Comparison of ENCODE assay signal across 9 cellular contexts in genomic region chr1:192703283-192704206, GRCh38.
DNase-seq lines count a peak whose midpoint lies in the region; ATAC-seq lines count a peak whose summit lies in the region.
"Had no signal": no experiment of that assay in that cellular context is flagged by ENCODE, and none has a peak within 500 bp of the region (broad histone marks: within the 10 kb centered on the region; RNA-seq: fewer than 3 reads in every experiment).

No MANE protein-coding gene starts in this region.

- peaks cover 22% of the 10 kb centered on the region for H3K4me1 Mint-ChIP-seq in activated naive CD8-positive, alpha-beta T cell treated with anti-CD3 and anti-CD28 coated beads, Interleukin-2, amount 50 U/mL, for 24 hours

- peaks cover 4% of the 10 kb centered on the region for H3K27me3 Mint-ChIP-seq in activated naive CD8-positive, alpha-beta T cell treated with anti-CD3 and anti-CD28 coated beads, Interleukin-2, amount 50 U/mL, for 24 hours

- H3K27ac Mint-ChIP-seq in activated naive CD8-positive, alpha-beta T cell treated with anti-CD3 and anti-CD28 coated beads, Interleukin-2, amount 50 U/mL, for 24 hours, result peak overlapping the region; percentile 29

- H3K9me3 Mint-ChIP-seq in activated naive CD8-positive, alpha-beta T cell treated with anti-CD3 and anti-CD28 coated beads, Interleukin-2, amount 50 U/mL, for 24 hours, result no peaks in the 10 kb centered on the region

- peak; percentile 83 for ATAC-seq in GM18870 (IDR thresholded peaks at IDR 0.05; ENCODE audit: unreplicated experiment)
- ATAC-seq in GM21515 (IDR thresholded peaks at IDR 0.05; ENCODE audit: unreplicated experiment), result peak; percentile 88
- ATAC-seq in HG03103 (IDR thresholded peaks at IDR 0.05; ENCODE audit: low read depth, unreplicated experiment), result peak; percentile 72
- peak; percentile 69 for ATAC-seq in activated naive CD8-positive, alpha-beta T cell treated with anti-CD3 and anti-CD28 coated beads, Interleukin-2, amount 50 U/mL, for 24 hours

- no peak for DNase-seq in activated naive CD8-positive, alpha-beta T cell treated with anti-CD3 and anti-CD28 coated beads, Interleukin-2, amount 50 U/mL, for 24 hours
- no peak for DNase-seq in stimulated activated CD4-positive, alpha-beta T cell treated with anti-CD3 and anti-CD28 coated beads, Interleukin-4, amount 100 ng/mL, for 24 hours
- DNase-seq in SK-N-DZ (ENCODE audit: low spot score) (no peak), SKM-1 (lab: John Stamatoyannopoulos, UW; ENCODE audit: unreplicated experiment) (no peak)
- DNase-seq: kidney glomerular epithelial cell, NCI-H774 had no signal

- H3K36me3 Mint-ChIP-seq in activated naive CD8-positive, alpha-beta T cell treated with anti-CD3 and anti-CD28 coated beads, Interleukin-2, amount 50 U/mL, for 24 hours (ENCODE audit: low read depth), result no peaks in the 10 kb centered on the region

- H3K4me3 Mint-ChIP-seq in activated naive CD8-positive, alpha-beta T cell treated with anti-CD3 and anti-CD28 coated beads, Interleukin-2, amount 50 U/mL, for 24 hours, result no peak overlapping the region
